Comparison of ENCODE assay signal across 19 cellular contexts in genomic region chr14:73719791-73720190, GRCh38. TPM values are rescaled to one million over a fixed set of nuclear protein-coding genes. Genes with fewer than 3 reads are reported as not detected.
DNase-seq lines count a peak whose midpoint lies in the region; ATAC-seq, FAIRE-seq and TF ChIP-seq lines count a peak whose summit lies in the region.
"Had no signal": no experiment of that assay in that cellular context is flagged by ENCODE, and none has a peak within 500 bp of the region (broad histone marks: within the 10 kb centered on the region; RNA-seq: fewer than 3 reads in every experiment).

No MANE protein-coding gene starts in this region.

- H3K36me3 ChIP-seq in liver (ENCODE audit: control insufficient read depth in 4 of 4, insufficient read depth in 3 of 4, low read depth in 1 of 4, low read length in 3 of 4) (peaks cover 7 to 61% (median 36%) of the 10 kb centered on the region in 4 donors), HepG2 (replicated peaks in 1 of 2; ENCODE audit: control insufficient read depth in 1 of 2, insufficient read depth in 2 of 2, low read length in 2 of 2) (peaks cover 29 to 71% of the 10 kb centered on the region in 2 experiments), endodermal cell (ENCODE audit: control insufficient read depth, insufficient read depth, low read length) (peaks cover 66% of the 10 kb centered on the region), vagina (peaks cover 0 to 49% of the 10 kb centered on the region in 2 donors)

- no peak overlapping the region for H3K4me3 ChIP-seq in liver (ENCODE audit: low read depth in 1 of 3, low read length in 3 of 3)
- no peak overlapping the region for H3K4me3 ChIP-seq in HepG2 (replicated peaks in 1 of 3; ENCODE audit: insufficient read depth in 1 of 3, low read depth in 2 of 3, low read length in 3 of 3)
- H3K4me3 ChIP-seq in endodermal cell (ENCODE audit: low read length) = no peak overlapping the region
- H3K4me3 ChIP-seq in vagina = no peak overlapping the region
- H3K4me3 ChIP-seq: ascending aorta, psoas muscle had no signal

- H3K27me3 ChIP-seq in liver (ENCODE audit: control insufficient read depth in 4 of 4, insufficient read depth in 4 of 4, low read length in 3 of 4) (no peaks in the 10 kb centered on the region), HepG2 (ENCODE audit: control insufficient read depth in 1 of 2, insufficient read depth in 2 of 2, low read length in 2 of 2) (no peaks in the 10 kb centered on the region), endodermal cell (ENCODE audit: control insufficient read depth, insufficient read depth, low read length, poor library complexity, severe bottlenecking) (no peaks in the 10 kb centered on the region), vagina (no peaks in the 10 kb centered on the region)
- H3K27me3 ChIP-seq: ascending aorta had no signal

- no peak for ATAC-seq in HepG2
- ATAC-seq in HG03175 (IDR thresholded peaks at IDR 0.05; ENCODE audit: unreplicated experiment) = no peak
- ATAC-seq: CD8-positive, alpha-beta T cell; left ventricle myocardium superior; psoas muscle; stimulated activated naive CD8-positive, alpha-beta T cell treated with anti-CD3 and anti-CD28 coated beads, Interleukin-15, Interleukin-2, amounts not matched to agents 100 U/mL and 50 U/mL, for 24 hours had no signal

- no peak overlapping the region for H3K4me2 ChIP-seq in HepG2 (ENCODE audit: low read depth, low read length)

- H3K27ac Mint-ChIP-seq in endodermal cell = peak overlapping the region; percentile 96
- H3K27ac Mint-ChIP-seq in neural crest cell (ENCODE audit: unreplicated experiment) = no peak overlapping the region
- H3K27ac Mint-ChIP-seq: CD8-positive, alpha-beta T cell; T-helper 1 cell treated with Interleukin-12 subunit alpha and Interleukin-12 subunit beta and Interleukin-4 antibody, amounts not matched to agents 30 μg/mL and 1 μg/mL, for 36 hours had no signal

- no peak for FAIRE-seq in HepG2 (lab: Jason Lieb, UNC)
- FAIRE-seq: colon had no signal

- H3K4me1 ChIP-seq in liver (ENCODE audit: control insufficient read depth in 4 of 4, insufficient read depth in 4 of 4, low read length in 3 of 4) (peaks cover 8 to 36% (median 31%) of the 10 kb centered on the region in 4 donors), HepG2 (ENCODE audit: insufficient read depth, low read length) (peaks cover 18% of the 10 kb centered on the region), endodermal cell (ENCODE audit: control insufficient read depth, insufficient read depth, low read length) (peaks cover 5% of the 10 kb centered on the region), vagina (peaks cover 38% of the 10 kb centered on the region)

- peaks cover 32% of the 10 kb centered on the region for H3K4me1 Mint-ChIP-seq in endodermal cell
- H3K4me1 Mint-ChIP-seq in neural crest cell = peaks cover 65% of the 10 kb centered on the region

- intact Hi-C loops in HepG2 (cut with micrococcal nuclease; ENCODE audit: unreplicated experiment) = no loop called here
- intact Hi-C loops in vagina (cut with DNase I) = loop anchor here (10.0 kb wide), 1 partner anchor 75 kb away; the partner anchor contains the start of gene DNAL1

- H3K27ac ChIP-seq in liver (ENCODE audit: low read depth in 1 of 2, low read length in 2 of 2) (no peak overlapping the region), HepG2 (ENCODE audit: extremely low read length, insufficient read depth, low read length) (no peak overlapping the region), endodermal cell (ENCODE audit: low read depth, low read length) (peak overlapping the region; percentile 66), vagina (peak overlapping the region; percentile 64)

- no peaks in the 10 kb centered on the region for H3K9me3 Mint-ChIP-seq in endodermal cell
- H3K9me3 Mint-ChIP-seq in neural crest cell = no peaks in the 10 kb centered on the region
- H3K9me3 Mint-ChIP-seq: CD8-positive, alpha-beta T cell; T-helper 1 cell treated with Interleukin-12 subunit alpha and Interleukin-12 subunit beta and Interleukin-4 antibody, amounts not matched to agents 30 μg/mL and 1 μg/mL, for 36 hours had no signal

- no peaks in the 10 kb centered on the region for H3K79me2 ChIP-seq in HepG2 (ENCODE audit: insufficient read depth, low read length)

- WGBS in liver = 59% methylated on average over 8 of the region's 8 CpGs
- 90% methylated on average over 8 of the region's 8 CpGs for WGBS in HepG2 (ENCODE audit: low lambda C conversion rate)
- 90% methylated on average over 5 to 8 of the region's 8 CpGs for WGBS in endodermal cell (ENCODE audit: insufficient coverage in 1 of 2, insufficient read length in 1 of 2), 2 experiments

- TF ChIP-seq EP300 in HepG2 (IDR thresholded peaks at IDR 0.05; ENCODE audit: low read depth in 2 of 2, low read length in 2 of 2) (no peak), HepG2 (CRISPR knock-in tag; IDR thresholded peaks at IDR 0.05; ENCODE audit: borderline replicate concordance) (no peak)

- no peak for DNase-seq in HepG2 (ENCODE audit: low spot score)
- no peak for DNase-seq in endodermal cell
- DNase-seq in neural crest cell (ENCODE audit: low read depth, low spot score) = no peak
- DNase-seq in vagina (ENCODE audit: extremely low spot score in 2 of 2) = no peak
- no peak for DNase-seq in NCI-H1694 (lab: John Stamatoyannopoulos, UW)
- no peak for DNase-seq in HuH-7 (ENCODE audit: low spot score)
- DNase-seq: activated CD4-positive, CD25-positive, alpha-beta regulatory T cell; CD8-positive, alpha-beta T cell; DND-41; foreskin melanocyte; left ventricle myocardium superior; NCI-H345; psoas muscle; stimulated activated naive CD8-positive, alpha-beta T cell treated with anti-CD3 and anti-CD28 coated beads, Interleukin-15, Interleukin-2, amounts not matched to agents 100 U/mL and 50 U/mL, for 24 hours had no signal

- no peaks in the 10 kb centered on the region for H3K9me3 ChIP-seq in liver (ENCODE audit: control insufficient read depth in 4 of 4, low read length in 3 of 4)
- no peaks in the 10 kb centered on the region for H3K9me3 ChIP-seq in HepG2 (ENCODE audit: low read length)
- no peaks in the 10 kb centered on the region for H3K9me3 ChIP-seq in endodermal cell (ENCODE audit: control insufficient read depth, low read length)
- no peaks in the 10 kb centered on the region for H3K9me3 ChIP-seq in vagina
- H3K9me3 ChIP-seq: ascending aorta, psoas muscle had no signal

- peaks cover 37% of the 10 kb centered on the region for H3K36me3 Mint-ChIP-seq in endodermal cell (ENCODE audit: low read depth)
- peaks cover 16% of the 10 kb centered on the region for H3K36me3 Mint-ChIP-seq in neural crest cell (ENCODE audit: low read depth)

- no peak overlapping the region for H3K9ac ChIP-seq in liver (ENCODE audit: low read depth in 1 of 2, low read length in 2 of 2)
- H3K9ac ChIP-seq in HepG2 (ENCODE audit: insufficient read depth, low read depth, low read length) = no peak overlapping the region
- no peak overlapping the region for H3K9ac ChIP-seq in endodermal cell (ENCODE audit: extremely low read depth, low read length, poor library complexity, severe bottlenecking)

- POLR2A ChIA-PET in HepG2 (lab: Yijun Ruan, JAX) = interaction anchor here (0.7 kb wide), 1 partner anchor 262 kb away, joined by 3 read pairs; the partner anchor contains the start of gene NUMB

- TF ChIP-seq POLR2A in HepG2 (IDR thresholded peaks at IDR 0.05; ENCODE audit: insufficient read depth in 1 of 2, low read depth in 2 of 2, low read length in 2 of 2) (no peak), vagina (IDR thresholded peaks at IDR 0.05) (no peak)

- H3K27me3 Mint-ChIP-seq in endodermal cell (ENCODE audit: insufficient read depth) = no peaks in the 10 kb centered on the region
- no peaks in the 10 kb centered on the region for H3K27me3 Mint-ChIP-seq in neural crest cell (ENCODE audit: low read depth)

- TF ChIP-seq CTCF in liver (IDR thresholded peaks at IDR 0.05; ENCODE audit: low read depth, low read length, missing input control) (no peak), HepG2 (CRISPR knock-in tag; IDR thresholded peaks at IDR 0.05) (no peak), endodermal cell (conservative IDR thresholded peaks at IDR 0.05) (no peak), neural crest cell (conservative IDR thresholded peaks at IDR 0.05) (no peak), vagina (IDR thresholded peaks at IDR 0.05) (no peak)

- TF ChIP-seq RAD21 in liver (IDR thresholded peaks at IDR 0.05) (no peak), HepG2 (CRISPR knock-in tag; IDR thresholded peaks at IDR 0.05) (no peak)

- CTCF ChIA-PET in HepG2 (lab: Yijun Ruan, JAX; ENCODE audit: low intra/inter-chr PET ratio, low total read pairs) = no interaction called here

- H4K20me1 ChIP-seq in HepG2 (ENCODE audit: insufficient read depth, low read length) = 0 out of 2 replicates have a peak, but pooled peaks cover under 1% of the 10 kb centered on the region

- H3K4me3 Mint-ChIP-seq in endodermal cell = peak overlapping the region; percentile 72
- H3K4me3 Mint-ChIP-seq in neural crest cell = peak overlapping the region; percentile 88
- H3K4me3 Mint-ChIP-seq: CD8-positive, alpha-beta T cell; T-helper 1 cell treated with Interleukin-12 subunit alpha and Interleukin-12 subunit beta and Interleukin-4 antibody, amounts not matched to agents 30 μg/mL and 1 μg/mL, for 36 hours had no signal

- H2AFZ ChIP-seq in HepG2 (ENCODE audit: low read length) = no peak overlapping the region

- in situ Hi-C loops in HepG2 (cut with HindIII; ENCODE audit: extremely low pct_ligation_motif_present, low pct_unique_long_range_greater_than_20kb) = no loop called here

- BruUV-seq in HepG2 (replicated peaks; lab: Mats Ljungman, UMichigan) = no TSS peak

RNA-seq across cellular contexts. Expression of gene PNMA1, which starts 5.6 kb away (rescaled TPM):
- total RNA-seq in liver (10 to 100 TPM in 1 of 2 donors, 1 to 10 TPM in 1; 2.3 to 10.4 TPM), HepG2 (2016; rRNA removed; fragmentation: Illumina TruSeq; extraction: Trizol) (8.3 and 10.7 TPM in 2 replicates), endodermal cell (10 to 100 TPM; 66.9 to 70.4 TPM), neural crest cell (94.4 and 97.4 TPM in 2 replicates), vagina (35.4 TPM)
- polyA plus RNA-seq in liver (1 to 10 TPM; 2.8 to 4.0 TPM), HepG2 (2011; rRNA removed) (6.6 and 7.0 TPM in 2 replicates)
- total RNA-seq in HepG2 (2016; cell fraction: cytosol; rRNA removed; fragmentation: Illumina TruSeq; extraction: Trizol; ENCODE audit: low read depth) = 1.8 and 1.9 TPM in 2 replicates
- 8.5 and 12.1 TPM in 2 replicates for total RNA-seq in HepG2 (2016; cell fraction: insoluble cytoplasmic fraction; rRNA removed; fragmentation: Illumina TruSeq; extraction: Trizol)
- 7.8 and 8.3 TPM in 2 replicates for total RNA-seq in HepG2 (2016; cell fraction: membrane; rRNA removed; fragmentation: Illumina TruSeq; extraction: Trizol)
- total RNA-seq in HepG2 (2016; cell fraction: nucleus; rRNA removed; fragmentation: Illumina TruSeq; extraction: Trizol) = 8.6 and 9.7 TPM in 2 replicates
- polyA plus RNA-seq in HepG2 (2011; cell fraction: cytosol; rRNA removed) = 5.3 and 6.7 TPM in 2 replicates
- 6.4 and 7.7 TPM in 2 replicates for polyA plus RNA-seq in HepG2 (2011; cell fraction: nucleus; rRNA removed)
- 14.1 and 14.8 TPM in 2 replicates for polyA plus RNA-seq in HepG2 (2012)
- polyA plus RNA-seq in HepG2 (2016; cell fraction: cytosol; fragmentation: Illumina TruSeq; extraction: Trizol; ENCODE audit: low read depth) = 2.5 and 2.9 TPM in 2 replicates
- polyA plus RNA-seq in HepG2 (2016; cell fraction: insoluble cytoplasmic fraction; fragmentation: Illumina TruSeq; extraction: Trizol; ENCODE audit: low read depth) = 18.3 and 20.9 TPM in 2 replicates
- polyA plus RNA-seq in HepG2 (2016; cell fraction: membrane; fragmentation: Illumina TruSeq; extraction: Trizol; ENCODE audit: low read depth) = 7.0 and 8.6 TPM in 2 replicates
- polyA plus RNA-seq in HepG2 (2016; cell fraction: nucleus; fragmentation: Illumina TruSeq; extraction: Trizol; ENCODE audit: insufficient read depth, low read depth) = 17.9 and 18.6 TPM in 2 replicates
- polyA minus RNA-seq in HepG2 (2011; rRNA and poly(A)+ RNA removed; ENCODE audit: low replicate concordance) = 5.1 and 5.4 TPM in 2 replicates
- polyA minus RNA-seq in HepG2 (2011; cell fraction: cytosol; rRNA and poly(A)+ RNA removed) = 5.6 and 6.3 TPM in 2 replicates
- polyA minus RNA-seq in HepG2 (2011; cell fraction: nucleus; rRNA and poly(A)+ RNA removed) = 4.8 and 7.0 TPM in 2 replicates
- polyA plus RNA-seq in endodermal cell (2013, experiment 1 of 2) = 114 TPM
- polyA plus RNA-seq in endodermal cell (2013, experiment 2 of 2) = 103 TPM

Comparison
In these comparisons a context has a peak if more than half of its experiments do, and no peak if none do; other contexts are left out.
1. H3K27ac ChIP-seq: peak in endodermal cell (single experiment) and vagina (single experiment); none in liver (0 of 2) and HepG2 (single experiment).